ENCODE assay signal across 9 cellular contexts in the genomic region with DNA sequence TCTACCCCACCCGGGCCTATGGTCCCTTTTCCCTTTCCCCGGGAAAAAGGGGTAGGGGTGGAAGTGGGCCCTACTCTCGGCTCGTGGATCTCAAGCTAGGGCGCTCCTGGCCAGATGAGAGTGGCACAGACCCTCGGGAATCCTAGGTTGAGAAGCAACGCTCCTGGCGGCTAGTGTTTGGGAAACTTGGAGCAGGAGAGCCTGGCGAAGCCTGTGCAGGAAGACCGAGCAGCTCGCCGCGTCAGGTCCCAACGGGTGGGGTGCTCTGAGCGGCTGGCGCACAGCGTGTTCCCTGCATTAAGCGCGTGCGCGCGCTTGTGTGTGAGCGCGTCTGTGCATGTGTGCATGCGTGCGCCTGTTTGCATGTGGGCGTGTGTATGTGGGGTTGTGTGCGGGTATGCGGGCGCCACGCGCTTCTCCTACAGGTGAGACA. TPM values are rescaled to one million over a fixed set of nuclear protein-coding genes. Genes with fewer than 3 reads are reported as not detected.
DNase-seq lines count a peak whose midpoint lies in the region; ATAC-seq and TF ChIP-seq lines count a peak whose summit lies in the region.
"Had no signal": no experiment of that assay in that cellular context is flagged by ENCODE, and none has a peak within 500 bp of the region (broad histone marks: within the 10 kb centered on the region; RNA-seq: fewer than 3 reads in every experiment).

No MANE protein-coding gene starts in this region.

- H3K36me3 Mint-ChIP-seq in endothelial cell (ENCODE audit: low read depth, unreplicated experiment) = peaks cover 42% of the 10 kb centered on the region
- peaks cover 7% of the 10 kb centered on the region for H3K36me3 Mint-ChIP-seq in neural crest cell (ENCODE audit: low read depth)

- H3K4me3 Mint-ChIP-seq in endothelial cell (ENCODE audit: unreplicated experiment) (peak overlapping the region; percentile 98), neural crest cell (peak overlapping the region; percentile 51)

- TF ChIP-seq CTCF in endothelial cell (IDR thresholded peaks at IDR 0.05; ENCODE audit: unreplicated experiment) (no peak), neural crest cell (conservative IDR thresholded peaks at IDR 0.05) (no peak)

- H3K9me3 ChIP-seq in HAP-1 = no peaks in the 10 kb centered on the region

- H3K4me1 Mint-ChIP-seq in endothelial cell (ENCODE audit: unreplicated experiment) (peaks cover 73% of the 10 kb centered on the region), neural crest cell (peaks cover 36% of the 10 kb centered on the region)

- no peaks in the 10 kb centered on the region for H3K36me3 ChIP-seq in HAP-1 (replicated peaks)

- H3K27me3 ChIP-seq in HAP-1 (ENCODE audit: low read depth) = peaks cover 12% of the 10 kb centered on the region; the same call in 1 of the 2 replicates

- H3K9me3 Mint-ChIP-seq in endothelial cell (ENCODE audit: unreplicated experiment) = no peaks in the 10 kb centered on the region
- H3K9me3 Mint-ChIP-seq in neural crest cell = no peaks in the 10 kb centered on the region

- ATAC-seq in HG03196 (IDR thresholded peaks at IDR 0.05; ENCODE audit: unreplicated experiment) = peak; percentile 42

- in situ Hi-C loops in HAP-1 (cut with MboI; ENCODE audit: low sequenced_read_pairs) = no loop called here

- H3K27ac Mint-ChIP-seq in endothelial cell (ENCODE audit: unreplicated experiment) = peak overlapping the region; percentile 88
- H3K27ac Mint-ChIP-seq in neural crest cell (ENCODE audit: unreplicated experiment) = no peak overlapping the region

- DNase-seq in NCI-H2196 (lab: John Stamatoyannopoulos, UW; ENCODE audit: unreplicated experiment) (peak; percentile 13), NCI-H2196 treated with DMSO at 0.1 percent for 48 hours (lab: John Stamatoyannopoulos, UW; ENCODE audit: unreplicated experiment) (no peak), endothelial cell (ENCODE audit: low spot score) (peak; percentile 55), neural crest cell (ENCODE audit: low read depth, low spot score) (no peak), HAP-1 (ENCODE audit: low spot score in 2 of 2) (no peak), NCI-H446 treated with DMSO at 0.1 percent for 48 hours (lab: John Stamatoyannopoulos, UW) (no peak)
- peak; percentile 57 to 61 for DNase-seq in activated CD4-positive, alpha-beta T cell treated with anti-CD3 and anti-CD28 coated beads, Interleukin-2, amount 50 U/mL, for 4 hours
- DNase-seq: DND-41 had no signal

- H3K4me3 ChIP-seq in HAP-1 = no peak overlapping the region

- no peaks in the 10 kb centered on the region for H3K4me1 ChIP-seq in HAP-1

- H3K27me3 Mint-ChIP-seq in endothelial cell (ENCODE audit: unreplicated experiment) = peaks cover 39% of the 10 kb centered on the region
- peaks cover 100% of the 10 kb centered on the region for H3K27me3 Mint-ChIP-seq in neural crest cell (ENCODE audit: low read depth)

RNA-seq across cellular contexts. Expression of gene FLI1, which starts 7.1 kb away (rescaled TPM):
- total RNA-seq in endothelial cell (ENCODE audit: unreplicated experiment) (271 TPM), neural crest cell (0.23 and 0.48 TPM in 2 replicates)

Comparison
In these comparisons a context has a peak if more than half of its experiments do, and no peak if none do; other contexts are left out.
1. DNase-seq: peak in NCI-H2196 (single experiment), activated CD4-positive, alpha-beta T cell treated with anti-CD3 and anti-CD28 coated beads, Interleukin-2, amount 50 U/mL, for 4 hours (2 of 2) and endothelial cell (single experiment); none in NCI-H2196 treated with DMSO at 0.1 percent for 48 hours (single experiment), neural crest cell (single experiment), HAP-1 (0 of 2) and NCI-H446 treated with DMSO at 0.1 percent for 48 hours (single experiment).
2. RNA of gene FLI1, which starts 7.1 kb away (total RNA-seq): 271 TPM in endothelial cell (single experiment); 0.23 to 0.48 TPM in neural crest cell; every median in the first group is over 100 times any median in the second.